8 cellular contexts compared by ENCODE assay signal in genomic region chr4:52659016-52659721, GRCh38. TPM values are rescaled to one million over a fixed set of nuclear protein-coding genes. Genes with fewer than 3 reads are reported as not detected.
A peak's percentile ranks its signal among the peaks of the same experiment; 100 is the strongest.
DNase-seq lines count a peak whose midpoint lies in the region; ATAC-seq and TF ChIP-seq lines count a peak whose summit lies in the region.

A gene with protein sequence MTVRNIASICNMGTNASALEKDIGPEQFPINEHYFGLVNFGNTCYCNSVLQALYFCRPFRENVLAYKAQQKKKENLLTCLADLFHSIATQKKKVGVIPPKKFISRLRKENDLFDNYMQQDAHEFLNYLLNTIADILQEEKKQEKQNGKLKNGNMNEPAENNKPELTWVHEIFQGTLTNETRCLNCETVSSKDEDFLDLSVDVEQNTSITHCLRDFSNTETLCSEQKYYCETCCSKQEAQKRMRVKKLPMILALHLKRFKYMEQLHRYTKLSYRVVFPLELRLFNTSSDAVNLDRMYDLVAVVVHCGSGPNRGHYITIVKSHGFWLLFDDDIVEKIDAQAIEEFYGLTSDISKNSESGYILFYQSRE (minus strand): TSS chr4:52659301. CDS start chr4:52659150, 151 bp downstream.

- intact Hi-C loops in tibial artery (cut with DNase I; ENCODE audit: low total_unique reads), result loop anchor here (5.0 to 10.0 kb wide), 2 partner anchors 203 to 814 kb away; partner anchors contain the start of genes DCUN1D4 and RASL11B

- H3K27ac ChIP-seq in SJCRH30 (peak within 1 kb of the TSS; percentile 78), tibial artery (peak within 1 kb of the TSS; percentile 93 to 96)

- H3K4me3 ChIP-seq in SJCRH30, result peak within 1 kb of the TSS; percentile 97
- peak within 1 kb of the TSS; percentile 67 to 95 for H3K4me3 ChIP-seq in tibial artery

- ATAC-seq in GM21390 (IDR thresholded peaks at IDR 0.05; ENCODE audit: unreplicated experiment), result peak; percentile 87

- H3K9me3 ChIP-seq in SJCRH30 (replicated peaks), result no peaks in the 10 kb centered on the region
- no peaks in the 10 kb centered on the region for H3K9me3 ChIP-seq in tibial artery

- H3K4me1 ChIP-seq in SJCRH30 (peaks cover 15% of the 10 kb centered on the region), tibial artery (peaks cover 0 to 32% (median 18%) of the 10 kb centered on the region in 4 donors)

- H3K36me3 ChIP-seq in SJCRH30 (no peaks in the 10 kb centered on the region; the same call in 1 of the 2 replicates), tibial artery (peaks cover 0 to 7% (median 0%) of the 10 kb centered on the region in 3 donors)

- no peak for TF ChIP-seq CTCF in tibial artery (IDR thresholded peaks at IDR 0.05)

- no peaks in the 10 kb centered on the region for H3K27me3 ChIP-seq in SJCRH30
- no peaks in the 10 kb centered on the region for H3K27me3 ChIP-seq in tibial artery

- DNase-seq in Daoy (ENCODE audit: low read depth) (peak; percentile 76), HUDEP-2 (lab: John Stamatoyannopoulos, UW; ENCODE audit: unreplicated experiment in 76 of 76) (peak in 59 of 76 experiments; percentile 9 to 72 (median 41)), SJCRH30 (peak; percentile 83 to 88), globus pallidus (ENCODE audit: low spot score) (peak; percentile 75), nucleus accumbens (lab: John Stamatoyannopoulos, UW) (peak in 54 of 56 donors; percentile 7 to 81 (median 60)), tibial artery (peak; percentile 69 to 87)
- DNase-seq in activated naive CD4-positive, alpha-beta T cell treated with anti-CD3 and anti-CD28 coated beads, Interleukin-2, amount 50 U/mL, for 16 hours, result peak; percentile 45

RNA-seq across cellular contexts. Expression of the gene that starts here (rescaled TPM):
- total RNA-seq in Daoy (2014; rRNA removed; shearing (Covaris generic)), result 7.2 and 7.3 TPM in 2 replicates
- 47.1 and 49.0 TPM in 2 replicates for total RNA-seq in SJCRH30 (2014; rRNA removed; shearing (Covaris generic))

Comparison
In these comparisons a context has a peak if more than half of its experiments do, and no peak if none do; other contexts are left out.
1. Peak in every context shown above with its lines: DNase-seq, ATAC-seq, H3K4me3 ChIP-seq and H3K27ac ChIP-seq.